In genomic region chr15:39783244-39783820, GRCh38 we compare ENCODE assay signal across 8 cellular contexts. TPM values are rescaled to one million over a fixed set of nuclear protein-coding genes. Genes with fewer than 3 reads are reported as not detected.
DNase-seq lines count a peak whose midpoint lies in the region; ATAC-seq and TF ChIP-seq lines count a peak whose summit lies in the region.

No MANE protein-coding gene starts in this region.

- peak overlapping the region; percentile 85 for H3K27ac Mint-ChIP-seq in activated CD4-positive, alpha-beta T cell treated with anti-CD3 and anti-CD28 coated beads, Interleukin-2, amount 10 ng/mL, durations not matched to agents 7 days and 5 days

- POLR2A ChIA-PET in activated CD4-positive, alpha-beta T cell treated with anti-CD3 and anti-CD28 coated beads, Interleukin-2, amount 10 ng/mL, durations not matched to agents 7 days and 5 days (lab: Charles Lee) = no interaction called here

- H3K27me3 Mint-ChIP-seq in activated CD4-positive, alpha-beta T cell treated with anti-CD3 and anti-CD28 coated beads, Interleukin-2, amount 10 ng/mL, durations not matched to agents 7 days and 5 days = peaks cover 4% of the 10 kb centered on the region

- intact Hi-C loops in adrenal gland (cut with DNase I) = loop anchor here in 1 of 2 donors (10.0 kb wide), 1 partner anchor 101 kb away; no protein-coding TSS in a partner anchor

- peak overlapping the region; percentile 94 for H3K4me3 Mint-ChIP-seq in activated CD4-positive, alpha-beta T cell treated with anti-CD3 and anti-CD28 coated beads, Interleukin-2, amount 10 ng/mL, durations not matched to agents 7 days and 5 days

- TF ChIP-seq POLR2A in adrenal gland (IDR thresholded peaks at IDR 0.05) = no peak

- WGBS in adrenal gland, 4 donors = 1 to 2% (median 1%) methylated on average over 10 of the region's 10 CpGs

- H3K27me3 ChIP-seq in adrenal gland = no peaks in the 10 kb centered on the region
- H3K27me3 ChIP-seq in kidney epithelial cell (ENCODE audit: control insufficient read depth, insufficient read depth, low read length) = no peaks in the 10 kb centered on the region
- no peaks in the 10 kb centered on the region for H3K27me3 ChIP-seq in thoracic aorta (replicated peaks; ENCODE audit: insufficient read depth)

- no peaks in the 10 kb centered on the region for H3K9me3 ChIP-seq in adrenal gland (replicated peaks in 1 of 3)
- H3K9me3 ChIP-seq in thoracic aorta = no peaks in the 10 kb centered on the region

- peaks cover 0 to 21% of the 10 kb centered on the region in 2 donors for H3K4me1 ChIP-seq in adrenal gland (replicated peaks in 1 of 2)
- H3K4me1 ChIP-seq in thoracic aorta (ENCODE audit: control insufficient read depth in 1 of 2, low read depth in 2 of 2) = peaks cover 9 to 21% of the 10 kb centered on the region in 2 donors

- H3K36me3 Mint-ChIP-seq in activated CD4-positive, alpha-beta T cell treated with anti-CD3 and anti-CD28 coated beads, Interleukin-2, amount 10 ng/mL, durations not matched to agents 7 days and 5 days (ENCODE audit: low read depth) = peaks cover 4% of the 10 kb centered on the region

- H3K4me1 Mint-ChIP-seq in activated CD4-positive, alpha-beta T cell treated with anti-CD3 and anti-CD28 coated beads, Interleukin-2, amount 10 ng/mL, durations not matched to agents 7 days and 5 days = peaks cover 52% of the 10 kb centered on the region

- CTCF ChIA-PET in activated CD4-positive, alpha-beta T cell treated with anti-CD3 and anti-CD28 coated beads, Interleukin-2, amount 10 ng/mL, durations not matched to agents 7 days and 5 days (lab: Charles Lee) = interaction anchor here (1.1 to 2.0 kb wide), 6 partner anchors 22 to 491 kb away, joined by 3 to 6 read pairs (median 4); no protein-coding TSS in a partner anchor

- peaks cover 4% of the 10 kb centered on the region for H3K9me3 Mint-ChIP-seq in activated CD4-positive, alpha-beta T cell treated with anti-CD3 and anti-CD28 coated beads, Interleukin-2, amount 10 ng/mL, durations not matched to agents 7 days and 5 days

- TF ChIP-seq CTCF in adrenal gland (IDR thresholded peaks at IDR 0.05) (no peak), kidney epithelial cell (IDR thresholded peaks at IDR 0.05; ENCODE audit: insufficient read depth, low read length, poor library complexity, severe bottlenecking) (no peak), thoracic aorta (IDR thresholded peaks at IDR 0.05) (no peak)

- peak overlapping the region in 3 of 4 donors; percentile 58 to 91 (median 79) for H3K4me3 ChIP-seq in adrenal gland
- peak overlapping the region; percentile 91 for H3K4me3 ChIP-seq in kidney epithelial cell (ENCODE audit: low read depth, low read length)
- H3K4me3 ChIP-seq in thoracic aorta = peak overlapping the region; percentile 91

- H3K36me3 ChIP-seq in adrenal gland (replicated peaks in 1 of 2) (no peaks in the 10 kb centered on the region), kidney epithelial cell (ENCODE audit: control insufficient read depth, insufficient read depth, low read length) (no peaks in the 10 kb centered on the region), thoracic aorta (no peaks in the 10 kb centered on the region)

- ATAC-seq in thoracic aorta (ENCODE audit: insufficient number of reproducible peaks, low FRiP score, low read depth) = no peak

- DNase-seq in activated CD4-positive, alpha-beta T cell treated with anti-CD3 and anti-CD28 coated beads, Interleukin-2, amount 10 ng/mL, durations not matched to agents 7 days and 5 days = no peak
- DNase-seq in activated CD4-positive, alpha-beta T cell treated with anti-CD3 and anti-CD28 coated beads, Interleukin-2, amount 50 U/mL, for 4 hours = no peak
- DNase-seq in adrenal gland = no peak
- no peak for DNase-seq in kidney epithelial cell (ENCODE audit: low read depth)
- DNase-seq in thoracic aorta (ENCODE audit: low spot score) = no peak
- no peak for DNase-seq in T-helper 9 cell
- no peak for DNase-seq in hepatic stellate cell (ENCODE audit: low spot score)
- DNase-seq in activated CD4-positive, CD25-positive, alpha-beta regulatory T cell (lab: John Stamatoyannopoulos, UW) = no peak

- H3K27ac ChIP-seq in adrenal gland (peak overlapping the region in 2 of 5 donors; percentile 72 to 85), thoracic aorta (peak overlapping the region; percentile 20 to 35)

RNA-seq across cellular contexts. Expression of gene FSIP1, which starts 0.7 kb away (rescaled TPM):
- under 1 TPM; 0.30 to 0.48 TPM for total RNA-seq in activated CD4-positive, alpha-beta T cell treated with anti-CD3 and anti-CD28 coated beads, Interleukin-2, amount 10 ng/mL, durations not matched to agents 7 days and 5 days
- total RNA-seq in adrenal gland = under 1 TPM in 6 of 8 donors, not detected in 2; 0.11 to 0.60 (median 0.18) TPM
- polyA plus RNA-seq in adrenal gland = under 1 TPM; 0.20 to 0.56 (median 0.51) TPM
- total RNA-seq in kidney epithelial cell = 0.62 and 0.71 TPM in 2 replicates
- under 1 TPM; 0.14 to 0.21 TPM for total RNA-seq in thoracic aorta
